In the genomic region with DNA sequence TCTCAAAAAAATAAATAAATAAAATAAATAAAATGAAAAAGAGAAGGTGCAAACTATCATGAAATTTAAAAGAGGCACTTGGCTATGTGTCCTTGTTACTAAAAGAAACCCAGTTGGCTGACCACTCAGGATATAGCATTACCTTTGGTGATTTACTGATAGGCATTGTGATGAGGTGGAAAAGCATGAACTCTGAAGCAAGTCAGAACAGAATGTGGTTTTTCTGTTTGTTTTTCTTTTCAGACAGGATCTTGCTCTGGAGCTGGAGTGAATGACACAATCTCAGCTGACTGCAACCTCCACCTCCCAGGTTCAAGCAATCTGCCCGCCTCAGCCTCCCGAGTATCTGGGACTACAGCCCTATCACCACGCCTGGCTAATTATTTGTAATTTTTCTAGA, we compare ENCODE assay signal across 22 cellular contexts. TPM values are rescaled to one million over a fixed set of nuclear protein-coding genes. Genes with fewer than 3 reads are reported as not detected.
DNase-seq lines count a peak whose midpoint lies in the region; ATAC-seq and TF ChIP-seq lines count a peak whose summit lies in the region.
"Had no signal": no experiment of that assay in that cellular context is flagged by ENCODE, and none has a peak within 500 bp of the region (broad histone marks: within the 10 kb centered on the region; RNA-seq: fewer than 3 reads in every experiment).

No MANE protein-coding gene starts in this region.

- WGBS in trophoblast cell (ENCODE audit: extremely low coverage, insufficient coverage, insufficient read length), result no CpG with 5 or more reads among the region's 3 CpGs

- peak; percentile 79 for ATAC-seq in RWPE2 (ENCODE audit: low read depth)
- ATAC-seq in stimulated activated naive CD8-positive, alpha-beta T cell treated with anti-CD3 and anti-CD28 coated beads, Interleukin-15, amount 100 ng/mL, for 72 hours, result no peak
- ATAC-seq: A549, HCT116, HepG2 had no signal

- no peak overlapping the region for H2BK5ac ChIP-seq in trophoblast cell (ENCODE audit: low read depth, low read length, poor library complexity)

- H3K9ac ChIP-seq in trophoblast cell (ENCODE audit: low read length) (no peak overlapping the region), Karpas-422 (ENCODE audit: low read length) (no peak overlapping the region)

- DNase-seq in RWPE2 (ENCODE audit: low spot score) (no peak), epithelial cell of esophagus (ENCODE audit: low read depth) (peak; percentile 80), trophoblast cell (peak; percentile 55 to 82), Karpas-422 (no peak), midbrain (lab: John Stamatoyannopoulos, UW) (no peak)
- DNase-seq in stimulated activated naive CD8-positive, alpha-beta T cell treated with anti-CD3 and anti-CD28 coated beads, Interleukin-15, amount 100 ng/mL, for 72 hours, result no peak
- DNase-seq: DMS53, EL, KBM-7, NCI-H1105 treated with DMSO at 0.1 percent for 48 hours, NCI-H2029 treated with DMSO at 0.1 percent for 48 hours, NCI-H345, NCI-H524, NCI-H82, Peyer's patch, SJCRH30 had no signal

- H3K27ac ChIP-seq in HEK293 (ENCODE audit: extremely low read depth, low read depth, low read length) (no peak overlapping the region), RWPE2 (ENCODE audit: poor library complexity, severe bottlenecking) (no peak overlapping the region), trophoblast cell (ENCODE audit: low read depth, low read length) (no peak overlapping the region), Karpas-422 (ENCODE audit: low read length) (no peak overlapping the region)
- H3K27ac ChIP-seq: A549, Peyer's patch, SJCRH30 had no signal

- H3K4me3 Mint-ChIP-seq in stimulated activated naive CD8-positive, alpha-beta T cell treated with anti-CD3 and anti-CD28 coated beads, Interleukin-15, amount 100 ng/mL, for 72 hours, result no peak overlapping the region
- H3K4me3 Mint-ChIP-seq: B cell, CD14-positive monocyte had no signal

- H3K27me3 Mint-ChIP-seq in stimulated activated naive CD8-positive, alpha-beta T cell treated with anti-CD3 and anti-CD28 coated beads, Interleukin-15, amount 100 ng/mL, for 72 hours, result peaks cover under 1% of the 10 kb centered on the region

- POLR2A ChIA-PET in HEK293 (lab: Yijun Ruan, JAX), result no interaction called here

- CTCF ChIA-PET in HEK293 (lab: Yijun Ruan, JAX), result no interaction called here

- no peak for TF ChIP-seq CTCF in HEK293 (tag by site-specific recombination; IDR thresholded peaks at IDR 0.05)
- no peak for TF ChIP-seq CTCF in RWPE2 (IDR thresholded peaks at IDR 0.05; ENCODE audit: poor library complexity, severe bottlenecking)
- TF ChIP-seq CTCF in epithelial cell of esophagus (IDR thresholded peaks at IDR 0.05; ENCODE audit: insufficient read depth, low read depth, low read length, missing control alignments), result no peak

- no peaks in the 10 kb centered on the region for H3K79me1 ChIP-seq in trophoblast cell (ENCODE audit: low read length)

- no peak overlapping the region for H2BK12ac ChIP-seq in trophoblast cell (ENCODE audit: low read length)

- H3K79me2 ChIP-seq in trophoblast cell (ENCODE audit: control insufficient read depth, insufficient read depth, low read length, poor library complexity) (no peaks in the 10 kb centered on the region), Karpas-422 (ENCODE audit: low read length) (no peaks in the 10 kb centered on the region)

- no peak overlapping the region for H3K4ac ChIP-seq in trophoblast cell (ENCODE audit: low read depth, low read length)

- no peak overlapping the region for H3K14ac ChIP-seq in trophoblast cell (ENCODE audit: low read length)

- no peaks in the 10 kb centered on the region for H3K9me2 ChIP-seq in Karpas-422 (replicated peaks; ENCODE audit: insufficient read depth, low read length)

- H3K4me1 ChIP-seq in HEK293 (ENCODE audit: control insufficient read depth, insufficient read depth, low read length) (no peaks in the 10 kb centered on the region), RWPE2 (ENCODE audit: insufficient read depth, poor library complexity, severe bottlenecking) (no peaks in the 10 kb centered on the region), trophoblast cell (ENCODE audit: control insufficient read depth in 1 of 2, insufficient read depth in 2 of 2, low read length in 2 of 2) (no peaks in the 10 kb centered on the region), Karpas-422 (ENCODE audit: low read length) (no peaks in the 10 kb centered on the region)
- H3K4me1 ChIP-seq: A549, Peyer's patch, SJCRH30 had no signal

- no peak overlapping the region for H4K91ac ChIP-seq in trophoblast cell (ENCODE audit: low read depth, low read length)

- no peak overlapping the region for H3K18ac ChIP-seq in trophoblast cell (ENCODE audit: low read length)

- no peak overlapping the region for H2AFZ ChIP-seq in trophoblast cell (ENCODE audit: insufficient read depth, low read length, poor library complexity)
- no peak overlapping the region for H2AFZ ChIP-seq in Karpas-422 (ENCODE audit: low read length)

- H3K4me3 ChIP-seq in HEK293 (ENCODE audit: low read depth, low read length) (no peak overlapping the region), RWPE2 (ENCODE audit: severe bottlenecking) (no peak overlapping the region), epithelial cell of esophagus (ENCODE audit: low read length) (no peak overlapping the region), trophoblast cell (ENCODE audit: low read depth, low read length) (no peak overlapping the region), Karpas-422 (ENCODE audit: low read length) (no peak overlapping the region)
- H3K4me3 ChIP-seq: A549, Peyer's patch, SJCRH30 had no signal

- H3K27me3 ChIP-seq in RWPE2 (ENCODE audit: insufficient read depth, poor library complexity, severe bottlenecking) (no peaks in the 10 kb centered on the region), trophoblast cell (ENCODE audit: insufficient read depth, low read length) (no peaks in the 10 kb centered on the region), Karpas-422 (ENCODE audit: low read length) (no peaks in the 10 kb centered on the region)
- H3K27me3 ChIP-seq: Peyer's patch, SJCRH30 had no signal

- no peaks in the 10 kb centered on the region for H3K4me1 Mint-ChIP-seq in stimulated activated naive CD8-positive, alpha-beta T cell treated with anti-CD3 and anti-CD28 coated beads, Interleukin-15, amount 100 ng/mL, for 72 hours
- H3K4me1 Mint-ChIP-seq: B cell, CD14-positive monocyte had no signal

- no peak overlapping the region for H3K4me2 ChIP-seq in trophoblast cell (ENCODE audit: low read length)
- H3K4me2 ChIP-seq in Karpas-422 (ENCODE audit: low read depth, low read length, poor library complexity, severe bottlenecking), result no peak overlapping the region
- H3K4me2 ChIP-seq: A549 had no signal

- H3K36me3 ChIP-seq in HEK293 (ENCODE audit: control insufficient read depth in 2 of 2, insufficient read depth in 1 of 2, low read length in 2 of 2) (no peaks in the 10 kb centered on the region), RWPE2 (ENCODE audit: low read depth) (no peaks in the 10 kb centered on the region), trophoblast cell (ENCODE audit: control insufficient read depth in 1 of 2, insufficient read depth in 2 of 2, low read length in 2 of 2) (no peaks in the 10 kb centered on the region), Karpas-422 (ENCODE audit: insufficient read depth, low read length) (no peaks in the 10 kb centered on the region)
- H3K36me3 ChIP-seq: Peyer's patch, SJCRH30 had no signal

- no peak overlapping the region for H2AK5ac ChIP-seq in trophoblast cell (ENCODE audit: low read length)

- H3K23ac ChIP-seq in trophoblast cell (ENCODE audit: low read length), result no peak overlapping the region

- peaks cover 8 to 12% of the 10 kb centered on the region in 2 donors for H3K9me3 Mint-ChIP-seq in stimulated activated naive CD8-positive, alpha-beta T cell treated with anti-CD3 and anti-CD28 coated beads, Interleukin-15, amount 100 ng/mL, for 72 hours

- H4K12ac ChIP-seq in trophoblast cell (ENCODE audit: low read depth, low read length), result no peak overlapping the region

- no peak overlapping the region for H3K27ac Mint-ChIP-seq in stimulated activated naive CD8-positive, alpha-beta T cell treated with anti-CD3 and anti-CD28 coated beads, Interleukin-15, amount 100 ng/mL, for 72 hours
- H3K27ac Mint-ChIP-seq: B cell, CD14-positive monocyte had no signal

- no peak overlapping the region for H2BK120ac ChIP-seq in trophoblast cell (ENCODE audit: insufficient read depth, low read length, poor library complexity)

- H4K8ac ChIP-seq in trophoblast cell (ENCODE audit: low read depth, low read length), result no peak overlapping the region

- no peaks in the 10 kb centered on the region for H4K20me1 ChIP-seq in Karpas-422 (ENCODE audit: insufficient read depth, low read depth, low read length)

- no peaks in the 10 kb centered on the region for H3K9me3 ChIP-seq in HEK293 (ENCODE audit: control insufficient read depth, insufficient read depth, low read depth, low read length)
- H3K9me3 ChIP-seq in RWPE2 (ENCODE audit: severe bottlenecking), result peaks cover 2% of the 10 kb centered on the region
- peaks cover 2% of the 10 kb centered on the region for H3K9me3 ChIP-seq in trophoblast cell (ENCODE audit: insufficient read depth, low read depth, low read length)
- H3K9me3 ChIP-seq in Karpas-422 (ENCODE audit: low read length), result peaks cover 6% of the 10 kb centered on the region; the same call in 1 of the 2 replicates
- H3K9me3 ChIP-seq: SJCRH30 had no signal

TF ChIP-seq in HEK293, 187 proteins besides CTCF, POLR2A, EP300 and RAD21 (continues in another document):
- TF ChIP-seq ZNF600 (tag by site-specific recombination; IDR thresholded peaks at IDR 0.05) (0 out of 2 replicates have a peak, but pooled peaks have one; percentile 15), ZSCAN4 (tag by site-specific recombination; IDR thresholded peaks at IDR 0.05) (no peak), ZNF146 (tag by site-specific recombination; IDR thresholded peaks at IDR 0.05) (no peak), ZNF174 (tag by site-specific recombination; IDR thresholded peaks at IDR 0.05) (no peak)

RNA-seq across cellular contexts. Expression of gene ZNF184, which starts 31.9 kb away (rescaled TPM):
- 6.0 and 6.4 TPM in 2 replicates for polyA plus RNA-seq in trophoblast cell (2013)
- 9.5 and 18.8 TPM in 2 replicates for total RNA-seq in Karpas-422 (2014; rRNA removed; shearing (Covaris generic); ENCODE audit: low replicate concordance)

RNA-seq across cellular contexts. Expression of gene ZNF391, which starts 52.4 kb away (rescaled TPM):
- 4.3 and 5.2 TPM in 2 replicates for polyA plus RNA-seq in trophoblast cell (2013)
- 0.47 and 1.5 TPM in 2 replicates for total RNA-seq in Karpas-422 (2014; rRNA removed; shearing (Covaris generic); ENCODE audit: low replicate concordance)

Comparison
In these comparisons a context has a peak if more than half of its experiments do, and no peak if none do; other contexts are left out.
1. DNase-seq: peak in epithelial cell of esophagus (single experiment) and trophoblast cell (2 of 2); none in RWPE2 (single experiment), Karpas-422 (single experiment), stimulated activated naive CD8-positive, alpha-beta T cell treated with anti-CD3 and anti-CD28 coated beads, Interleukin-15, amount 100 ng/mL, for 72 hours (0 of 2) and midbrain (single experiment).